In the genomic region with DNA sequence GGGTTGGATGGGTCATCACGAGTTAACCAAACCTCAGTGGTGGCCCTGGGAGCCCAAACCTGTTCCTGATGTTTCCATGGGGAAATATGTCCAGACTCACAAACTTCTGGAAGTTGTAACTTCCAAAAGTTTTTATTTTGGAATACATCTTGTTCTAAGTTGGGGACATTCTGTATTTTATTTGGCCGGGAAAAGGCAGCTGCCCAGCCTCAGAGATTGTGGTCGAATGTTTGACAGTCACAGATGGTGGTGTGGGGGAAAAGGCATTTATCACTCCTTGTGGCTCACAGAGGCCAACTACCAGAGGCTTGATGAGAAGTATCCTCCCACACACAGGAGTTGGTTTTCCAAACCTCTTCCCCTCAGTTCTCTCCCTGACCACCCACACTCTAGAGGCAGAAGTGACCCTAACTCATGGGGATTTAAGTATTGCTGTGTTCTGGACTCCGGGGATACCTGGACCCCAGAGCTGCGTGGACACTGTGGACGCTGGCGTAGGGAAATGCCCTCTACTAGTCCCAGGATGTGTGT, we compare ENCODE assay signal across 9 cellular contexts.
DNase-seq lines count a peak whose midpoint lies in the region; ATAC-seq and TF ChIP-seq lines count a peak whose summit lies in the region.
"Had no signal": no experiment of that assay in that cellular context is flagged by ENCODE, and none has a peak within 500 bp of the region (broad histone marks: within the 10 kb centered on the region; RNA-seq: fewer than 3 reads in every experiment).

No MANE protein-coding gene starts in this region.

- H3K4me3 ChIP-seq in parathyroid adenoma (ENCODE audit: low read depth, low read length) (no peak overlapping the region), brain microvascular endothelial cell (ENCODE audit: low read depth, low read length) (no peak overlapping the region)

- H3K9ac ChIP-seq in parathyroid adenoma = no peak overlapping the region

- H3K36me3 ChIP-seq in parathyroid adenoma (ENCODE audit: control insufficient read depth, insufficient read depth, low read length) (no peaks in the 10 kb centered on the region), brain microvascular endothelial cell (replicated peaks) (no peaks in the 10 kb centered on the region)

- no peak overlapping the region for H2AFZ ChIP-seq in parathyroid adenoma

- H3K27ac ChIP-seq in parathyroid adenoma (peak overlapping the region; percentile 51), brain microvascular endothelial cell (no peak overlapping the region)

- no peaks in the 10 kb centered on the region for H3K79me2 ChIP-seq in parathyroid adenoma

- TF ChIP-seq CTCF in parathyroid adenoma (IDR thresholded peaks at IDR 0.05) = no peak
- TF ChIP-seq CTCF in brain microvascular endothelial cell (IDR thresholded peaks at IDR 0.05; ENCODE audit: low read depth, low read length, missing control alignments) = no peak

- in situ Hi-C loops in brain microvascular endothelial cell (cut with HindIII; ENCODE audit: low pct_ligation_motif_present, low sequenced_read_pairs) = no loop called here

- peak; percentile 52 for DNase-seq in AG20443 (ENCODE audit: low spot score)
- peak; percentile 72 for DNase-seq in RPMI7951 (ENCODE audit: low read depth)
- no peak for DNase-seq in Right ventricle myocardium inferior (ENCODE audit: missing footprints)
- DNase-seq in NCI-H1105 (lab: John Stamatoyannopoulos, UW) = no peak
- DNase-seq in SIG-M5 (lab: John Stamatoyannopoulos, UW) = no peak
- DNase-seq in brain microvascular endothelial cell = no peak
- DNase-seq: activated T-cell treated with anti-CD3 and anti-CD28 coated beads, Interleukin-2, amount 50 U/mL, for 48 hours had no signal

- no peak overlapping the region for H3K4me2 ChIP-seq in parathyroid adenoma (ENCODE audit: low read length)

- no peaks in the 10 kb centered on the region for H3K9me3 ChIP-seq in parathyroid adenoma (ENCODE audit: control insufficient read depth, low read length)

- intact Hi-C loops in Right ventricle myocardium inferior (cut with DNase I) = loop anchor here (5.0 to 10.0 kb wide), 3 partner anchors 55 to 388 kb away; a partner anchor contains a TSS

- peaks cover 26% of the 10 kb centered on the region for H3K4me1 ChIP-seq in parathyroid adenoma

- ATAC-seq in Right ventricle myocardium inferior = peak; percentile 41
- ATAC-seq in GM21360 (IDR thresholded peaks at IDR 0.05; ENCODE audit: unreplicated experiment) = no peak

- no peaks in the 10 kb centered on the region for H3K27me3 ChIP-seq in parathyroid adenoma (ENCODE audit: control insufficient read depth, insufficient read depth, low read length)
- no peaks in the 10 kb centered on the region for H3K27me3 ChIP-seq in brain microvascular endothelial cell (replicated peaks)

Comparison
In these comparisons a context has a peak if more than half of its experiments do, and no peak if none do; other contexts are left out.
1. DNase-seq: peak in AG20443 (single experiment) and RPMI7951 (single experiment); none in Right ventricle myocardium inferior (single experiment), NCI-H1105 (single experiment), SIG-M5 (single experiment) and brain microvascular endothelial cell (single experiment).